ENCODE assay signal across 20 cellular contexts in genomic region chr5:144313147-144313726, GRCh38.
DNase-seq lines count a peak whose midpoint lies in the region; TF ChIP-seq lines count a peak whose summit lies in the region.
"Had no signal": no experiment of that assay in that cellular context is flagged by ENCODE, and none has a peak within 500 bp of the region (broad histone marks: within the 10 kb centered on the region; RNA-seq: fewer than 3 reads in every experiment).

No MANE protein-coding gene starts in this region.

- no peaks in the 10 kb centered on the region for H3K36me3 Mint-ChIP-seq in nephron (ENCODE audit: low read depth)
- H3K36me3 Mint-ChIP-seq: CD4-positive, alpha-beta memory T cell had no signal

- H3K27ac Mint-ChIP-seq in nephron: peak overlapping the region in 2 of 3 experiments; percentile 44 to 53
- H3K27ac Mint-ChIP-seq: CD4-positive, alpha-beta memory T cell had no signal

- TF ChIP-seq CTCF in nephron (IDR thresholded peaks at IDR 0.05; ENCODE audit: unreplicated experiment in 3 of 3) (no peak), smooth muscle cell (IDR thresholded peaks at IDR 0.05; ENCODE audit: borderline replicate concordance, insufficient read depth, poor library complexity, severe bottlenecking) (no peak)

- peaks cover 2% of the 10 kb centered on the region for H3K9me3 Mint-ChIP-seq in nephron
- H3K9me3 Mint-ChIP-seq: CD4-positive, alpha-beta memory T cell had no signal

- no peak overlapping the region for H3K4me3 Mint-ChIP-seq in nephron
- H3K4me3 Mint-ChIP-seq: CD4-positive, alpha-beta memory T cell had no signal

- no peak overlapping the region for H3K4me3 ChIP-seq in smooth muscle cell
- H3K4me3 ChIP-seq: BLaER1 treated with 17β-estradiol and CSF1 and Interleukin-3, amounts not matched to agents 10 nM and 100 nM; PC-9 had no signal

- H3K9ac ChIP-seq in smooth muscle cell (ENCODE audit: low read depth): no peak overlapping the region
- H3K9ac ChIP-seq: BLaER1 treated with 17β-estradiol and CSF1 and Interleukin-3, amounts not matched to agents 10 nM and 100 nM; KMS-11 had no signal

- H3K4me2 ChIP-seq in smooth muscle cell: no peak overlapping the region
- H3K4me2 ChIP-seq: BLaER1 treated with 17β-estradiol and CSF1 and Interleukin-3, amounts not matched to agents 10 nM and 100 nM; KMS-11; PC-9 had no signal

- DNase-seq in DMS 273 (lab: John Stamatoyannopoulos, UW; ENCODE audit: unreplicated experiment) (peak; percentile 7), DMS 273 treated with DMSO at 0.1 percent for 48 hours (lab: John Stamatoyannopoulos, UW) (no peak), NCI-H2029 treated with DMSO at 0.1 percent for 48 hours (lab: John Stamatoyannopoulos, UW) (peak; percentile 60), NCI-H748 (lab: John Stamatoyannopoulos, UW; ENCODE audit: unreplicated experiment) (peak; percentile 64), smooth muscle cell (lab: John Stamatoyannopoulos, UW; ENCODE audit: unreplicated experiment) (no peak), T-helper 2 cell (no peak), NCI-H2196 treated with DMSO at 0.1 percent for 48 hours (lab: John Stamatoyannopoulos, UW; ENCODE audit: unreplicated experiment) (no peak)
- DNase-seq: CD4-positive, alpha-beta memory T cell; EL; IMR-90; NCI-H1436; NCI-H187 treated with DMSO at 0.1 percent for 48 hours; NCI-H524 treated with DMSO at 0.1 percent for 48 hours; PC-9; RPMI8226; SHP77 had no signal

- peaks cover 3% of the 10 kb centered on the region for H3K4me1 ChIP-seq in smooth muscle cell (ENCODE audit: low read depth)
- H3K4me1 ChIP-seq: BLaER1 treated with 17β-estradiol and CSF1 and Interleukin-3, amounts not matched to agents 10 nM and 100 nM had no signal

- no peaks in the 10 kb centered on the region for H3K27me3 ChIP-seq in smooth muscle cell (ENCODE audit: low read depth)
- H3K27me3 ChIP-seq: BLaER1 treated with 17β-estradiol and CSF1 and Interleukin-3, amounts not matched to agents 10 nM and 100 nM had no signal

- 90% methylated on average over 1 of the region's 1 CpG for WGBS in smooth muscle cell (ENCODE audit: low lambda C conversion rate)

- H3K27ac ChIP-seq in smooth muscle cell (ENCODE audit: low read depth): no peak overlapping the region
- H3K27ac ChIP-seq: 22Rv1; BLaER1 treated with 17β-estradiol and CSF1 and Interleukin-3, amounts not matched to agents 10 nM and 100 nM; KMS-11; PC-9 had no signal

- no peaks in the 10 kb centered on the region for H3K79me2 ChIP-seq in smooth muscle cell (ENCODE audit: low read depth)

- peaks cover 5% of the 10 kb centered on the region for H3K27me3 Mint-ChIP-seq in nephron (ENCODE audit: low read depth)

- no peaks in the 10 kb centered on the region for H3K36me3 ChIP-seq in smooth muscle cell (ENCODE audit: low read depth)
- H3K36me3 ChIP-seq: BLaER1 treated with 17β-estradiol and CSF1 and Interleukin-3, amounts not matched to agents 10 nM and 100 nM had no signal

- no peak overlapping the region for H2AFZ ChIP-seq in smooth muscle cell (ENCODE audit: low read depth)
- H2AFZ ChIP-seq: PC-9 had no signal

- H3K9me3 ChIP-seq in smooth muscle cell (replicated peaks; ENCODE audit: low read depth): no peaks in the 10 kb centered on the region
- H3K9me3 ChIP-seq: BLaER1 treated with 17β-estradiol and CSF1 and Interleukin-3, amounts not matched to agents 10 nM and 100 nM had no signal

- no peaks in the 10 kb centered on the region for H3F3A ChIP-seq in smooth muscle cell (ENCODE audit: low read depth)

- peaks cover 21% of the 10 kb centered on the region for H3K4me1 Mint-ChIP-seq in nephron
- H3K4me1 Mint-ChIP-seq: CD4-positive, alpha-beta memory T cell had no signal

- peaks cover 92% of the 10 kb centered on the region for H4K20me1 ChIP-seq in smooth muscle cell (ENCODE audit: low read depth)
- H4K20me1 ChIP-seq: BLaER1 treated with 17β-estradiol and CSF1 and Interleukin-3, amounts not matched to agents 10 nM and 100 nM had no signal

Comparison
In these comparisons a context has a peak if more than half of its experiments do, and no peak if none do; other contexts are left out.
1. DNase-seq: peak in DMS 273 (single experiment), NCI-H2029 treated with DMSO at 0.1 percent for 48 hours (single experiment) and NCI-H748 (single experiment); none in DMS 273 treated with DMSO at 0.1 percent for 48 hours (single experiment), smooth muscle cell (single experiment), T-helper 2 cell (0 of 5) and NCI-H2196 treated with DMSO at 0.1 percent for 48 hours (single experiment).